13 cellular contexts compared by ENCODE assay signal in the genomic region with DNA sequence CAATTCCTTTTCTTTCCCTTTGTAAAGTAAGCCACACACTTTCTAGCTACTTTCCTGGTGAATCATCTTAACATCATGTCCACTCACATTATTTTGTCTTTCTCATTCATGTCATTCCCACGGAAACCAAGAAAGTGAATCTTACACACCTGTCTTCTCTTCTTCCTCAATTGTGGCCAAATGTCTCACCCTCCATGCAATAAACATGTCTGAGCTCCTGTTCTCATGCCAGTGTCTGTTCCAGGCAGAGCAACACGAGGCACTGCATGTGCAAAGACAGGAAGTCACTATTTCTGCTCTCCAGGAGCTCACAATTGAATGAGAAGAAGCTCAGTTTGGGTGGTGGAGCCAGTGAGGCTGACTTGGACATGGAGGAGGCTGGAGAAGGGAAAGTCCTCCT.
DNase-seq lines count a peak whose midpoint lies in the region; ATAC-seq and TF ChIP-seq lines count a peak whose summit lies in the region.
"Had no signal": no experiment of that assay in that cellular context is flagged by ENCODE, and none has a peak within 500 bp of the region (broad histone marks: within the 10 kb centered on the region; RNA-seq: fewer than 3 reads in every experiment).

No MANE protein-coding gene starts in this region.

- DNase-seq in AG20443 (ENCODE audit: low spot score) (peak; percentile 14), HCEC 1CT (peak; percentile 67), foreskin fibroblast (peak; percentile 31 to 51), NCI-H1930 (lab: John Stamatoyannopoulos, UW) (no peak), T-helper 9 cell (no peak), NCI-H187 treated with DMSO at 0.1 percent for 48 hours (lab: John Stamatoyannopoulos, UW) (no peak)
- DNase-seq: colonic mucosa, H7, NCI-H2081 had no signal

- H3K4me3 ChIP-seq in foreskin fibroblast (ENCODE audit: low read depth in 1 of 2, low read length in 2 of 2): no peak overlapping the region
- H3K4me3 ChIP-seq: colonic mucosa, SJCRH30, vagina had no signal

- TF ChIP-seq CTCF in foreskin fibroblast (IDR thresholded peaks at IDR 0.05; ENCODE audit: low read depth, low read length): no peak

- ATAC-seq in SK-N-SH treated with all-trans-retinoic acid at 6 μM for 48 hours (peak; percentile 46), GM18517 (IDR thresholded peaks at IDR 0.05; ENCODE audit: unreplicated experiment) (no peak)

TF ChIP-seq in SK-N-SH treated with all-trans-retinoic acid at 6 μM for 48 hours, 23 proteins besides CTCF, POLR2A, EP300 and RAD21:
- TF ChIP-seq, protein P1, sequence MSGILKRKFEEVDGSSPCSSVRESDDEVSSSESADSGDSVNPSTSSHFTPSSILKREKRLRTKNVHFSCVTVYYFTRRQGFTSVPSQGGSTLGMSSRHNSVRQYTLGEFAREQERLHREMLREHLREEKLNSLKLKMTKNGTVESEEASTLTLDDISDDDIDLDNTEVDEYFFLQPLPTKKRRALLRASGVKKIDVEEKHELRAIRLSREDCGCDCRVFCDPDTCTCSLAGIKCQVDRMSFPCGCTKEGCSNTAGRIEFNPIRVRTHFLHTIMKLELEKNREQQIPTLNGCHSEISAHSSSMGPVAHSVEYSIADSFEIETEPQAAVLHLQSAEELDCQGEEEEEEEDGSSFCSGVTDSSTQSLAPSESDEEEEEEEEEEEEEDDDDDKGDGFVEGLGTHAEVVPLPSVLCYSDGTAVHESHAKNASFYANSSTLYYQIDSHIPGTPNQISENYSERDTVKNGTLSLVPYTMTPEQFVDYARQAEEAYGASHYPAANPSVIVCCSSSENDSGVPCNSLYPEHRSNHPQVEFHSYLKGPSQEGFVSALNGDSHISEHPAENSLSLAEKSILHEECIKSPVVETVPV (CRISPR knock-in tag; IDR thresholded peaks at IDR 0.05): no peak
- TF ChIP-seq TOX (CRISPR knock-in tag; IDR thresholded peaks at IDR 0.05; ENCODE audit: borderline replicate concordance): peak; percentile 30; the same call in 1 of the 2 replicates

Comparison
In these comparisons a context has a peak if more than half of its experiments do, and no peak if none do; other contexts are left out.
1. DNase-seq: peak in AG20443 (single experiment), HCEC 1CT (single experiment) and foreskin fibroblast (2 of 2); none in NCI-H1930 (0 of 2), T-helper 9 cell (single experiment) and NCI-H187 treated with DMSO at 0.1 percent for 48 hours (single experiment).